25 cellular contexts compared by ENCODE assay signal in the genomic region with DNA sequence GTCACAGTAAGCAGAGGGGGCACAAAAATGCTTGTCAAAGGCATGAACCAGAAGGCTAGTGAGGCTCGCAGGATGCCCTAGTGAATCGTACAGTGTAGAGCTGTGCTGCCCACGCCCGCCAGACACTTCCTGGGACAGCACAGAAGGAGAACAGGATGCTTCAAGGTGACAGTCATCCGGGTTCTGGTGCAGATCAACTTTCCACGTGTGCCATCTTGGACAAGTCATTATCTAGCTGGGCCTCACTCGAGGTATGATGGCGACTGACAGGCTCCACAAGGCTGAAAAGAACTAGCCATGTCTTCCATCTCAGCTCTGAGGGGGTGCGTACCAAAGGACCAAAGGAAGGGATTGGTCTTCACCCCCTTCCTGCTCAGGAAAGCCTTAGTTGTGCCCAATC. TPM values are rescaled to one million over a fixed set of nuclear protein-coding genes. Genes with fewer than 3 reads are reported as not detected.
DNase-seq lines count a peak whose midpoint lies in the region; ATAC-seq and TF ChIP-seq lines count a peak whose summit lies in the region.
"Had no signal": no experiment of that assay in that cellular context is flagged by ENCODE, and none has a peak within 500 bp of the region (broad histone marks: within the 10 kb centered on the region; RNA-seq: fewer than 3 reads in every experiment).

No MANE protein-coding gene starts in this region.

- no peak overlapping the region for H3K4me3 ChIP-seq in GM23338
- no peak overlapping the region for H3K4me3 ChIP-seq in neural progenitor cell
- H3K4me3 ChIP-seq in upper lobe of left lung, result no peak overlapping the region
- H3K4me3 ChIP-seq: A549, SJCRH30 had no signal

- peaks cover 75% of the 10 kb centered on the region for H3F3A ChIP-seq in GM23338 (replicated peaks; ENCODE audit: low read depth)
- no peaks in the 10 kb centered on the region for H3F3A ChIP-seq in neural progenitor cell (ENCODE audit: low read depth)

- WGBS in upper lobe of left lung, 2 donors, result 85 to 91% methylated on average over 5 to 9 of the region's 9 CpGs

- H3K4me1 ChIP-seq in GM23338 (ENCODE audit: insufficient read depth) (peaks cover 76% of the 10 kb centered on the region), neural progenitor cell (no peaks in the 10 kb centered on the region), upper lobe of left lung (peaks cover 27 to 39% (median 34%) of the 10 kb centered on the region in 4 donors)
- H3K4me1 ChIP-seq: A549 had no signal

- no peaks in the 10 kb centered on the region; the same call in 1 of the 2 replicates for H3K9me2 ChIP-seq in GM23338 (ENCODE audit: insufficient read depth)

- 0 out of 2 replicates have a peak overlapping the region, but pooled peaks have one; percentile 55 for H3K27ac ChIP-seq in GM23338 (ENCODE audit: low read depth)
- H3K27ac ChIP-seq in neural progenitor cell, result no peak overlapping the region
- H3K27ac ChIP-seq in upper lobe of left lung, result no peak overlapping the region
- H3K27ac ChIP-seq: A549, SJCRH30 had no signal

- H3K9me3 Mint-ChIP-seq in GM23338 (no peaks in the 10 kb centered on the region; the same call in 2 of the 3 replicates), endothelial cell (ENCODE audit: unreplicated experiment) (no peaks in the 10 kb centered on the region), neural progenitor cell (no peaks in the 10 kb centered on the region)
- H3K9me3 Mint-ChIP-seq: CD4-positive, CD25-positive, alpha-beta regulatory T cell; T-cell had no signal

- peaks cover 98% of the 10 kb centered on the region for H3K79me2 ChIP-seq in GM23338 (replicated peaks; ENCODE audit: insufficient read depth)
- peaks cover 13% of the 10 kb centered on the region for H3K79me2 ChIP-seq in neural progenitor cell (ENCODE audit: low read depth)

- peaks cover 59% of the 10 kb centered on the region for H3K36me3 ChIP-seq in GM23338 (ENCODE audit: insufficient read depth)
- no peaks in the 10 kb centered on the region for H3K36me3 ChIP-seq in neural progenitor cell
- H3K36me3 ChIP-seq in upper lobe of left lung, result peaks cover 0 to 60% (median 6%) of the 10 kb centered on the region in 4 donors

- no peak for DNase-seq in GM23338 (ENCODE audit: low spot score)
- DNase-seq in endothelial cell (ENCODE audit: low spot score), result no peak
- no peak for DNase-seq in neural progenitor cell (ENCODE audit: low spot score)
- DNase-seq in upper lobe of left lung, result no peak
- DNase-seq: CD4-positive, CD25-positive, alpha-beta regulatory T cell; COR-L47; DMS 273 treated with DMSO at 0.1 percent for 48 hours; DMS79 treated with DMSO at 0.1 percent for 48 hours; GOT3; KBM-7; MM.1S; NCI-H1092; NCI-H1436; NCI-H187 treated with DMSO at 0.1 percent for 48 hours; NCI-H2107; NCI-H446 treated with DMSO at 0.1 percent for 48 hours; NCI-H748 treated with DMSO at 0.1 percent for 48 hours; SJCRH30; T-cell had no signal

- H2AFZ ChIP-seq in GM23338 (no peak overlapping the region), neural progenitor cell (replicated peaks) (no peak overlapping the region)

- TF ChIP-seq CTCF in GM23338 (conservative IDR thresholded peaks at IDR 0.05; ENCODE audit: low read depth in 2 of 2), result no peak
- no peak for TF ChIP-seq CTCF in endothelial cell (IDR thresholded peaks at IDR 0.05; ENCODE audit: unreplicated experiment)
- no peak for TF ChIP-seq CTCF in neural progenitor cell (IDR thresholded peaks at IDR 0.05)
- no peak for TF ChIP-seq CTCF in upper lobe of left lung (IDR thresholded peaks at IDR 0.05)

- H3K27me3 ChIP-seq in GM23338 (ENCODE audit: insufficient read depth), result no peaks in the 10 kb centered on the region
- no peaks in the 10 kb centered on the region for H3K27me3 ChIP-seq in neural progenitor cell
- no peaks in the 10 kb centered on the region for H3K27me3 ChIP-seq in upper lobe of left lung
- H3K27me3 ChIP-seq: SJCRH30 had no signal

- H3K36me3 Mint-ChIP-seq in GM23338 (ENCODE audit: low read depth), result peaks cover 90% of the 10 kb centered on the region
- H3K36me3 Mint-ChIP-seq in endothelial cell (ENCODE audit: low read depth, unreplicated experiment), result peaks cover 39% of the 10 kb centered on the region
- H3K36me3 Mint-ChIP-seq in neural progenitor cell, result peaks cover 52% of the 10 kb centered on the region
- H3K36me3 Mint-ChIP-seq: CD4-positive, CD25-positive, alpha-beta regulatory T cell; T-cell had no signal

- H3K4me2 ChIP-seq in GM23338, result peak overlapping the region; percentile 26; the same call in 1 of the 2 replicates
- no peak overlapping the region for H3K4me2 ChIP-seq in neural progenitor cell
- H3K4me2 ChIP-seq: A549 had no signal

- no peak for ATAC-seq in GM23338
- ATAC-seq in GM18873 (IDR thresholded peaks at IDR 0.05; ENCODE audit: low FRiP score, unreplicated experiment), result no peak
- no peak for ATAC-seq in GM18909 (IDR thresholded peaks at IDR 0.05; ENCODE audit: poor library complexity, unreplicated experiment)
- no peak for ATAC-seq in upper lobe of left lung (ENCODE audit: low FRiP score in 2 of 2)
- ATAC-seq: A549, Panc1, T-cell had no signal

- peak overlapping the region; percentile 30; the same call in 1 of the 2 replicates for H3K27ac Mint-ChIP-seq in GM23338
- peak overlapping the region; percentile 79 for H3K27ac Mint-ChIP-seq in endothelial cell (ENCODE audit: unreplicated experiment)
- peak overlapping the region; percentile 65 for H3K27ac Mint-ChIP-seq in neural progenitor cell
- H3K27ac Mint-ChIP-seq: B cell; CD4-positive, CD25-positive, alpha-beta regulatory T cell; T-cell had no signal

- H3K4me3 Mint-ChIP-seq in GM23338 (peak overlapping the region; percentile 15; the same call in 1 of the 3 replicates), endothelial cell (ENCODE audit: unreplicated experiment) (peak overlapping the region; percentile 43), neural progenitor cell (no peak overlapping the region)
- H3K4me3 Mint-ChIP-seq: B cell; CD4-positive, CD25-positive, alpha-beta regulatory T cell; T-cell had no signal

- H4K20me1 ChIP-seq in GM23338 (replicated peaks; ENCODE audit: insufficient read depth), result peaks cover 76% of the 10 kb centered on the region
- H4K20me1 ChIP-seq in neural progenitor cell (ENCODE audit: low read depth), result no peaks in the 10 kb centered on the region

- TF ChIP-seq EP300 in upper lobe of left lung (IDR thresholded peaks at IDR 0.05), result no peak

- no peak overlapping the region for H3K9ac ChIP-seq in neural progenitor cell

- H3K9me3 ChIP-seq in neural progenitor cell (ENCODE audit: low read depth), result no peaks in the 10 kb centered on the region
- no peaks in the 10 kb centered on the region for H3K9me3 ChIP-seq in upper lobe of left lung
- H3K9me3 ChIP-seq: A549, SJCRH30 had no signal

- H3K27me3 Mint-ChIP-seq in GM23338 (ENCODE audit: insufficient read depth, low read depth, poor library complexity), result peaks cover 39% of the 10 kb centered on the region
- H3K27me3 Mint-ChIP-seq in endothelial cell (ENCODE audit: unreplicated experiment), result peaks cover 15% of the 10 kb centered on the region
- H3K27me3 Mint-ChIP-seq in neural progenitor cell (ENCODE audit: insufficient read depth, low read depth), result peaks cover 5% of the 10 kb centered on the region

- peaks cover 79% of the 10 kb centered on the region for H3K4me1 Mint-ChIP-seq in GM23338
- peaks cover 79% of the 10 kb centered on the region for H3K4me1 Mint-ChIP-seq in endothelial cell (ENCODE audit: unreplicated experiment)
- H3K4me1 Mint-ChIP-seq in neural progenitor cell, result peaks cover 41% of the 10 kb centered on the region

- no peak for TF ChIP-seq POLR2A in upper lobe of left lung (IDR thresholded peaks at IDR 0.05)

TF ChIP-seq in GM23338, 12 proteins besides CTCF, POLR2A, EP300 and RAD21:
- TF ChIP-seq NANOG (IDR thresholded peaks at IDR 0.05; ENCODE audit: borderline replicate concordance) (no peak), CREB1 (CRISPR knock-in tag; IDR thresholded peaks at IDR 0.05; ENCODE audit: low read depth) (no peak), POLR2AphosphoS5 (IDR thresholded peaks at IDR 0.05; ENCODE audit: low read depth) (peak; percentile 57)

TF ChIP-seq in PFSK-1, 5 proteins besides CTCF, POLR2A, EP300 and RAD21:
- no peak for TF ChIP-seq SIN3A (IDR thresholded peaks at IDR 0.05; ENCODE audit: borderline replicate concordance, insufficient read depth, low read length)
- TF ChIP-seq POLR2AphosphoS5 (IDR thresholded peaks at IDR 0.05; ENCODE audit: low read depth, low read length), result peak; percentile 56; the same call in 1 of the 2 replicates
TF ChIP-seq in PFSK-1: peak in this region for 1.

RNA-seq across cellular contexts. Expression of a gene that starts 14.0 kb away (rescaled TPM):
- total RNA-seq in GM23338 (2014; rRNA removed; shearing (Covaris generic)), result 177 and 240 TPM in 2 replicates
- polyA plus RNA-seq in GM23338 (2016; fragmentation: Nextera tagmentation; extraction: Ambion mirVana), result 70.6 and 70.9 TPM in 2 replicates
- 78.3 TPM for polyA plus RNA-seq in PFSK-1 (2012; ENCODE audit: insufficient read length, low read depth)
- total RNA-seq in endothelial cell (ENCODE audit: unreplicated experiment), result 74.2 TPM
- 0.13 and 1.7 TPM in 2 replicates for total RNA-seq in neural progenitor cell (ENCODE audit: low replicate concordance)
- 10 to 100 TPM; 30.4 to 81.2 (median 43.3) TPM for total RNA-seq in upper lobe of left lung
- total RNA-seq: B cell had no signal
- polyA plus RNA-seq: CD4-positive, CD25-positive, alpha-beta regulatory T cell had no signal

Comparison
In these comparisons a context has a peak if more than half of its experiments do, and no peak if none do; other contexts are left out.
1. RNA of a gene that starts 14.0 kb away (total RNA-seq): 177 to 240 TPM in GM23338, 74.2 TPM in endothelial cell (single experiment) and 30.4 to 81.2 TPM in upper lobe of left lung; 0.13 to 1.7 TPM in neural progenitor cell; every median in the first group is over 10 times any median in the second.
2. Peak in every context shown above with its lines, with median percentiles within 50 percentile points of each other: H3K27ac Mint-ChIP-seq.